16 cellular contexts compared by ENCODE assay signal in the genomic region with DNA sequence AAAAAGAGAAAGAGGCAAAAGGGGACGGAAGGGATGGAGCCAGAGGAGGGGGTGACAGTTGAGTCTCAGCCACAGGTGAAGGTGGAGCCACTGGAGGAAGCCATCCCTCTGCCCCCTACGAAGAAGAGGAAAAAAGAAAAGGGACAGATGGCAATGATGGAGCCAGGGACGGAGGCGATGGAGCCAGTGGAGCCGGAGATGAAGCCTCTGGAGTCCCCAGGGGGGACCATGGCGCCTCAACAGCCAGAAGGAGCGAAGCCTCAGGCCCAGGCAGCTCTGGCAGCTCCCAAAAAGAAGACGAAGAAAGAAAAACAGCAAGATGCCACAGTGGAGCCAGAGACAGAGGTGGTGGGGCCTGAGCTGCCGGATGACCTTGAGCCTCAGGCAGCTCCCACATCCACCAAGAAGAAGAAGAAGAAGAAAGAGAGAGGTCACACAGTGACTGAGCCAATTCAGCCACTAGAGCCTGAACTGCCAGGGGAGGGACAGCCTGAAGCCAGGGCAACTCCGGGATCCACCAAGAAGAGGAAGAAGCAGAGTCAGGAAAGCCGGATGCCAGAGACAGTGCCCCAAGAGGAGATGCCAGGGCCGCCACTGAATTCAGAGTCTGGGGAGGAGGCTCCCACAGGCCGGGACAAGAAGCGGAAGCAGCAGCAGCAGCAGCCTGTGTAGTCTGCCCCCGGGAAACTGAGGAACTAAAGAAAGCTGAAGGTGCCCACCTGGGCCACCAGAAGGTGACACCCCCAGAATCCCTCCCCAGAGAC. TPM values are rescaled to one million over a fixed set of nuclear protein-coding genes. Genes with fewer than 3 reads are reported as not detected.
DNase-seq lines count a peak whose midpoint lies in the region; ATAC-seq and TF ChIP-seq lines count a peak whose summit lies in the region.
"Had no signal": no experiment of that assay in that cellular context is flagged by ENCODE, and none has a peak within 500 bp of the region (broad histone marks: within the 10 kb centered on the region; RNA-seq: fewer than 3 reads in every experiment).

No MANE protein-coding gene starts in this region.

- H3K9me3 ChIP-seq in CD8-positive, alpha-beta T cell (ENCODE audit: low read length), result no peaks in the 10 kb centered on the region
- H3K9me3 ChIP-seq in spleen, result no peaks in the 10 kb centered on the region
- H3K9me3 ChIP-seq: gastroesophageal sphincter, SK-N-SH had no signal

- no peak for DNase-seq in CD8-positive, alpha-beta T cell
- DNase-seq in HFFc6 (no peak), glutamatergic neuron (no peak), NCI-H524 treated with DMSO at 0.1 percent for 48 hours (lab: John Stamatoyannopoulos, UW) (no peak), SKM-1 treated with dmso at 0.1 percent for 144 hours (lab: John Stamatoyannopoulos, UW; ENCODE audit: unreplicated experiment) (no peak), spleen (no peak)
- DNase-seq: CD4-positive, alpha-beta T cell; NCI-H1436; NCI-H345; nucleus accumbens; OCI-M1; SK-N-SH; stimulated activated naive CD4-positive, alpha-beta T cell treated with Interleukin-2 at 50 U/mL for 16 hours had no signal

- peaks cover 9% of the 10 kb centered on the region for H3K36me3 ChIP-seq in CD8-positive, alpha-beta T cell (ENCODE audit: insufficient read depth, low read length)
- H3K36me3 ChIP-seq in spleen, result peaks cover 0 to 42% (median 18%) of the 10 kb centered on the region in 6 donors

- intact Hi-C loops in CD8-positive, alpha-beta T cell (cut with DNase I, micrococcal nuclease), result loop anchor here in 1 of 2 experiments (10.0 kb wide), 1 partner anchor 386 kb away; a partner anchor contains a TSS
- intact Hi-C loops in spleen (cut with DNase I; ENCODE audit: low total_unique reads), result no loop called here

- no peak for TF ChIP-seq POLR2A in spleen (IDR thresholded peaks at IDR 0.05)

- H3K4me3 Mint-ChIP-seq in CD8-positive, alpha-beta T cell, result no peak overlapping the region
- peak overlapping the region; percentile 10; the same call in 1 of the 2 replicates for H3K4me3 Mint-ChIP-seq in HFFc6
- peak overlapping the region; percentile 67 for H3K4me3 Mint-ChIP-seq in glutamatergic neuron (ENCODE audit: unreplicated experiment)
- H3K4me3 Mint-ChIP-seq: CD4-positive, alpha-beta T cell had no signal

- no peaks in the 10 kb centered on the region for H3K9me3 Mint-ChIP-seq in CD8-positive, alpha-beta T cell
- H3K9me3 Mint-ChIP-seq in HFFc6 (no peaks in the 10 kb centered on the region), glutamatergic neuron (ENCODE audit: unreplicated experiment) (peaks cover 4% of the 10 kb centered on the region)
- H3K9me3 Mint-ChIP-seq: CD4-positive, alpha-beta T cell had no signal

- peaks cover 24% of the 10 kb centered on the region for H3K4me1 ChIP-seq in CD8-positive, alpha-beta T cell (ENCODE audit: insufficient read depth, low read length)
- H3K4me1 ChIP-seq in spleen, result peaks cover 16 to 60% (median 44%) of the 10 kb centered on the region in 6 donors

- no peak for TF ChIP-seq CTCF in CD8-positive, alpha-beta T cell (IDR thresholded peaks at IDR 0.05)
- TF ChIP-seq CTCF in HFFc6 (IDR thresholded peaks at IDR 0.05), result no peak
- no peak for TF ChIP-seq CTCF in glutamatergic neuron (IDR thresholded peaks at IDR 0.05; ENCODE audit: partially characterized antibody, unreplicated experiment)
- no peak for TF ChIP-seq CTCF in spleen (IDR thresholded peaks at IDR 0.05 in 8 of 11, conservative IDR thresholded peaks at IDR 0.05 in 3 of 11)

- no peak for ATAC-seq in CD8-positive, alpha-beta T cell
- ATAC-seq: gastroesophageal sphincter had no signal

- peaks cover 8% of the 10 kb centered on the region for H3K27me3 Mint-ChIP-seq in CD8-positive, alpha-beta T cell (ENCODE audit: low read depth)
- H3K27me3 Mint-ChIP-seq in HFFc6 (ENCODE audit: insufficient read depth), result peaks cover 16% of the 10 kb centered on the region
- peaks cover 4% of the 10 kb centered on the region for H3K27me3 Mint-ChIP-seq in glutamatergic neuron (ENCODE audit: unreplicated experiment)

- H3K27me3 ChIP-seq in CD8-positive, alpha-beta T cell (ENCODE audit: insufficient read depth, low read length), result peaks cover 12% of the 10 kb centered on the region
- H3K27me3 ChIP-seq in spleen (replicated peaks in 1 of 7), result peaks cover 0 to 15% (median 9%) of the 10 kb centered on the region in 7 donors

- CTCF ChIA-PET in CD8-positive, alpha-beta T cell (lab: Charles Lee), result interaction anchor here (0.6 to 1.2 kb wide), 3 partner anchors 70 to 1248 kb away, joined by 4 to 6 read pairs (median 4); no protein-coding TSS in a partner anchor

- no peak overlapping the region for H3K27ac ChIP-seq in CD8-positive, alpha-beta T cell (ENCODE audit: low read depth, low read length)
- H3K27ac ChIP-seq in spleen, result no peak overlapping the region
- H3K27ac ChIP-seq: gastroesophageal sphincter, KMS-11, VCaP had no signal

- peaks cover 26% of the 10 kb centered on the region for H3K4me1 Mint-ChIP-seq in CD8-positive, alpha-beta T cell (ENCODE audit: low read depth)
- peaks cover 49% of the 10 kb centered on the region for H3K4me1 Mint-ChIP-seq in HFFc6 (ENCODE audit: low read depth)
- peaks cover 8% of the 10 kb centered on the region for H3K4me1 Mint-ChIP-seq in glutamatergic neuron (ENCODE audit: low read depth, unreplicated experiment)

- POLR2A ChIA-PET in CD8-positive, alpha-beta T cell (lab: Charles Lee), result no interaction called here

- H3K4me3 ChIP-seq in CD8-positive, alpha-beta T cell (ENCODE audit: low read depth, low read length), result no peak overlapping the region
- no peak overlapping the region for H3K4me3 ChIP-seq in spleen
- H3K4me3 ChIP-seq: gastroesophageal sphincter had no signal

- H3K36me3 Mint-ChIP-seq in CD8-positive, alpha-beta T cell, result peaks cover 36% of the 10 kb centered on the region
- H3K36me3 Mint-ChIP-seq in HFFc6 (ENCODE audit: low read depth) (peaks cover 46% of the 10 kb centered on the region), glutamatergic neuron (ENCODE audit: unreplicated experiment) (no peaks in the 10 kb centered on the region)

- peak overlapping the region; percentile 32 for H3K27ac Mint-ChIP-seq in CD8-positive, alpha-beta T cell
- H3K27ac Mint-ChIP-seq in HFFc6 (peak overlapping the region; percentile 50), glutamatergic neuron (ENCODE audit: unreplicated experiment) (peak overlapping the region; percentile 25)
- H3K27ac Mint-ChIP-seq: CD4-positive, alpha-beta T cell had no signal

- 85 to 89% (median 87%) methylated on average over 15 of the region's 15 CpGs for WGBS in spleen, 5 donors

RNA-seq across cellular contexts. Expression of a gene that starts 2.6 kb away (rescaled TPM):
- total RNA-seq in CD8-positive, alpha-beta T cell, result under 1 TPM; 0.27 to 0.44 TPM
- 10 to 100 TPM; 13.7 to 25.8 (median 15.1) TPM for total RNA-seq in HFFc6 (2021; fragmentation: NEBNext Ultra II Directional; extraction: Animal tissue kit (Norgen Biotek cat#: 25700))
- total RNA-seq in glutamatergic neuron (ENCODE audit: unreplicated experiment) (4.3 TPM), spleen (1 to 10 TPM; 2.6 to 4.3 (median 3.1) TPM)
- polyA plus RNA-seq in spleen, result 1 to 10 TPM; 2.1 to 4.3 (median 2.5) TPM

RNA-seq across cellular contexts. Expression of a gene that starts 4.1 kb away (rescaled TPM):
- total RNA-seq in CD8-positive, alpha-beta T cell, result 1 to 10 TPM; 2.5 to 3.6 TPM
- total RNA-seq in HFFc6 (2021; fragmentation: NEBNext Ultra II Directional; extraction: Animal tissue kit (Norgen Biotek cat#: 25700)), result 10 to 100 TPM; 10.2 to 24.7 (median 22.2) TPM
- total RNA-seq in glutamatergic neuron (ENCODE audit: unreplicated experiment) (0.93 TPM), spleen (10 to 100 TPM in 5 of 7 donors, 1 to 10 TPM in 2; 3.9 to 18.1 (median 12.5) TPM)
- 10 to 100 TPM in 1 of 3 donors, 1 to 10 TPM in 2; 7.5 to 13.2 (median 8.8) TPM for polyA plus RNA-seq in spleen

RNA-seq across cellular contexts. Expression of a gene that starts 14.7 kb away (rescaled TPM):
- 10 to 100 TPM; 28.7 to 31.5 TPM for total RNA-seq in CD8-positive, alpha-beta T cell
- total RNA-seq in HFFc6 (2021; fragmentation: NEBNext Ultra II Directional; extraction: Animal tissue kit (Norgen Biotek cat#: 25700)), result 100 to 1,000 TPM; 106 to 129 (median 117) TPM
- 65.7 TPM for total RNA-seq in glutamatergic neuron (ENCODE audit: unreplicated experiment)
- 10 to 100 TPM; 47.3 to 69.4 (median 59.7) TPM for total RNA-seq in spleen
- polyA plus RNA-seq in spleen, result 10 to 100 TPM; 45.3 to 54.6 (median 50.0) TPM

RNA-seq across cellular contexts. Expression of a gene that starts 38.6 kb away (rescaled TPM):
- total RNA-seq in CD8-positive, alpha-beta T cell, result 10 to 100 TPM in 1 of 2 experiments, 1 to 10 TPM in 1; 9.1 to 11.8 TPM
- 100 to 1,000 TPM in 1 of 6 experiments, 10 to 100 TPM in 5; 80.2 to 108 (median 87.8) TPM for total RNA-seq in HFFc6 (2021; fragmentation: NEBNext Ultra II Directional; extraction: Animal tissue kit (Norgen Biotek cat#: 25700))
- total RNA-seq in glutamatergic neuron (ENCODE audit: unreplicated experiment), result 52.9 TPM
- 10 to 100 TPM; 12.2 to 22.1 (median 14.7) TPM for total RNA-seq in spleen
- 10 to 100 TPM; 11.5 to 19.1 (median 17.3) TPM for polyA plus RNA-seq in spleen

RNA-seq across cellular contexts. Expression of a gene that starts 58.8 kb away (rescaled TPM):
- 100 to 1,000 TPM; 625 to 631 TPM for total RNA-seq in CD8-positive, alpha-beta T cell
- 10 to 100 TPM; 35.0 to 71.5 (median 62.9) TPM for total RNA-seq in HFFc6 (2021; fragmentation: NEBNext Ultra II Directional; extraction: Animal tissue kit (Norgen Biotek cat#: 25700))
- total RNA-seq in glutamatergic neuron (ENCODE audit: unreplicated experiment) (not detected), spleen (10 to 100 TPM in 2 of 7 donors, 1 to 10 TPM in 4, under 1 TPM in 1; 0.92 to 41.7 (median 1.6) TPM)
- 1 to 10 TPM in 2 of 3 donors, under 1 TPM in 1; 0.42 to 2.2 (median 1.3) TPM for polyA plus RNA-seq in spleen
